ENCODE assay signal across 11 cellular contexts in genomic region chr15:101407439-101407838, GRCh38.
DNase-seq lines count a peak whose midpoint lies in the region; ATAC-seq lines count a peak whose summit lies in the region.
"Had no signal": no experiment of that assay in that cellular context is flagged by ENCODE, and none has a peak within 500 bp of the region (broad histone marks: within the 10 kb centered on the region; RNA-seq: fewer than 3 reads in every experiment).

No MANE protein-coding gene starts in this region.

- no peak overlapping the region for H3K4ac ChIP-seq in neuronal stem cell (ENCODE audit: low read length)

- H3K36me3 ChIP-seq in neuronal stem cell (replicated peaks in 1 of 2; ENCODE audit: control insufficient read depth in 2 of 2, insufficient read depth in 2 of 2, low read length in 2 of 2) (peaks cover 0 to 2% of the 10 kb centered on the region in 2 donors), SJCRH30 (no peaks in the 10 kb centered on the region)

- H3K9ac ChIP-seq in neuronal stem cell (ENCODE audit: low read depth, low read length, poor library complexity) = no peak overlapping the region

- H3K9me3 ChIP-seq in neuronal stem cell (replicated peaks in 1 of 2; ENCODE audit: control insufficient read depth in 2 of 2, insufficient read depth in 1 of 2, low read depth in 1 of 2, low read length in 2 of 2) = peaks cover 0 to 2% of the 10 kb centered on the region in 2 donors
- no peaks in the 10 kb centered on the region for H3K9me3 ChIP-seq in SJCRH30 (replicated peaks)

- H4K8ac ChIP-seq in neuronal stem cell (ENCODE audit: low read depth, low read length) = no peak overlapping the region

- H2AFZ ChIP-seq in neuronal stem cell (ENCODE audit: low read length) = no peak overlapping the region

- WGBS in neuronal stem cell (ENCODE audit: extremely low coverage in 2 of 2, insufficient read length in 2 of 2, insufficient replicate concordance in 1 of 2), 2 donors = no CpG with 5 or more reads among the region's 5 CpGs

- no peak overlapping the region for H4K91ac ChIP-seq in neuronal stem cell (ENCODE audit: low read depth, low read length, poor library complexity)

- H3K27ac ChIP-seq in neuronal stem cell (replicated peaks; ENCODE audit: low read length) (no peak overlapping the region), SJCRH30 (no peak overlapping the region)

- H2BK12ac ChIP-seq in neuronal stem cell (ENCODE audit: low read length) = no peak overlapping the region

- no peak overlapping the region for H3K14ac ChIP-seq in neuronal stem cell (ENCODE audit: low read length)

- H2BK120ac ChIP-seq in neuronal stem cell (ENCODE audit: low read depth, low read length) = no peak overlapping the region

- ATAC-seq in GM18868 (IDR thresholded peaks at IDR 0.05; ENCODE audit: unreplicated experiment) (peak; percentile 92), GM21526 (IDR thresholded peaks at IDR 0.05; ENCODE audit: low FRiP score, unreplicated experiment) (peak; percentile 97), HG03135 (IDR thresholded peaks at IDR 0.05; ENCODE audit: unreplicated experiment) (peak; percentile 96)
- ATAC-seq: naive thymus-derived CD4-positive, alpha-beta T cell had no signal

- H3K27me3 ChIP-seq in neuronal stem cell (ENCODE audit: control insufficient read depth in 3 of 3, insufficient read depth in 3 of 3, low read depth in 1 of 3, low read length in 3 of 3) (no peaks in the 10 kb centered on the region), SJCRH30 (peaks cover 22% of the 10 kb centered on the region)

- H3K4me1 ChIP-seq in neuronal stem cell (ENCODE audit: control insufficient read depth in 2 of 2, insufficient read depth in 1 of 2, low read depth in 1 of 2, low read length in 2 of 2) = peaks cover 0 to 12% of the 10 kb centered on the region in 2 donors
- no peaks in the 10 kb centered on the region for H3K4me1 ChIP-seq in SJCRH30

- H2BK5ac ChIP-seq in neuronal stem cell (ENCODE audit: low read length) = no peak overlapping the region

- DNase-seq in neuronal stem cell (ENCODE audit: low spot score) = no peak
- no peak for DNase-seq in SJCRH30
- DNase-seq in NCI-H446 (lab: John Stamatoyannopoulos, UW) = no peak
- DNase-seq in NCI-H82 (lab: John Stamatoyannopoulos, UW) = no peak
- DNase-seq: activated T-cell treated with anti-CD3 and anti-CD28 coated beads, Interleukin-2, amount 50 U/mL, for 24 hours; naive thymus-derived CD4-positive, alpha-beta T cell; NCI-H2171 treated with DMSO at 0.1 percent for 48 hours; SW 1271 had no signal

- H3K4me3 ChIP-seq in neuronal stem cell (ENCODE audit: low read length in 2 of 2) (no peak overlapping the region), SJCRH30 (no peak overlapping the region)

- H2BK15ac ChIP-seq in neuronal stem cell (ENCODE audit: low read length) = no peak overlapping the region

- no peaks in the 10 kb centered on the region for H3K79me1 ChIP-seq in neuronal stem cell (ENCODE audit: low read depth, low read length)

- no peak overlapping the region for H3K4me2 ChIP-seq in neuronal stem cell (ENCODE audit: insufficient read depth, low read length, poor library complexity, severe bottlenecking)

- H3K23ac ChIP-seq in neuronal stem cell (ENCODE audit: low read depth, low read length, poor library complexity) = no peak overlapping the region

- H3K18ac ChIP-seq in neuronal stem cell (ENCODE audit: low read length) = peak overlapping the region; percentile 23

- no peak overlapping the region for H2AK5ac ChIP-seq in neuronal stem cell (ENCODE audit: low read depth, low read length)
